In genomic region chr1:223708001-223708359, GRCh38 we compare ENCODE assay signal across 1 cellular context.
TF ChIP-seq lines count a peak whose summit lies in the region.

No MANE protein-coding gene starts in this region.

TF ChIP-seq in HepG2, 621 proteins besides CTCF, POLR2A, EP300 and RAD21 (continued from another document and continues in another):
- TF ChIP-seq ZNF567 (CRISPR knock-in tag; IDR thresholded peaks at IDR 0.05; ENCODE audit: borderline replicate concordance) (no peak), FOXJ3 (CRISPR knock-in tag; IDR thresholded peaks at IDR 0.05; ENCODE audit: borderline replicate concordance) (no peak), NCOR1 (IDR thresholded peaks at IDR 0.05; ENCODE audit: borderline replicate concordance, low read length) (peak; percentile 94), ZNF720 (CRISPR knock-in tag; IDR thresholded peaks at IDR 0.05) (no peak), NFAT5 (CRISPR knock-in tag; IDR thresholded peaks at IDR 0.05) (no peak), PCBP1 (IDR thresholded peaks at IDR 0.05; ENCODE audit: borderline replicate concordance, low read depth, low read length) (no peak), ZNF644 (CRISPR knock-in tag; IDR thresholded peaks at IDR 0.05; ENCODE audit: low read depth) (peak; percentile 95), ZNF879 (CRISPR knock-in tag; IDR thresholded peaks at IDR 0.05) (no peak), ELK4 (CRISPR knock-in tag; IDR thresholded peaks at IDR 0.05; ENCODE audit: borderline replicate concordance) (no peak), NR2F6 (IDR thresholded peaks at IDR 0.05) (no peak), NR2F6 (CRISPR knock-in tag; IDR thresholded peaks at IDR 0.05) (peak; percentile 44; the same call in 1 of the 2 replicates), SALL1 (CRISPR knock-in tag; IDR thresholded peaks at IDR 0.05) (peak; percentile 28; the same call in 1 of the 2 replicates), ATF2 (CRISPR knock-in tag; IDR thresholded peaks at IDR 0.05) (0 out of 2 replicates have a peak, but pooled peaks have one; percentile 18), BCL6 (CRISPR knock-in tag; IDR thresholded peaks at IDR 0.05) (peak; percentile 64), DMAP1 (CRISPR knock-in tag; IDR thresholded peaks at IDR 0.05) (peak; percentile 36; the same call in 1 of the 2 replicates), ZNF383 (CRISPR knock-in tag; IDR thresholded peaks at IDR 0.05; ENCODE audit: borderline replicate concordance) (no peak), ZHX2 (IDR thresholded peaks at IDR 0.05; ENCODE audit: low read depth) (no peak), ZHX2 (CRISPR knock-in tag; IDR thresholded peaks at IDR 0.05; ENCODE audit: borderline replicate concordance) (no peak), GLMP (CRISPR knock-in tag; IDR thresholded peaks at IDR 0.05; ENCODE audit: borderline replicate concordance) (no peak), ZNF292 (CRISPR knock-in tag; IDR thresholded peaks at IDR 0.05; ENCODE audit: borderline replicate concordance, low read depth) (no peak), ZNF263 (CRISPR knock-in tag; IDR thresholded peaks at IDR 0.05) (0 out of 2 replicates have a peak, but pooled peaks have one; percentile 7), ZBTB8A (CRISPR knock-in tag; IDR thresholded peaks at IDR 0.05; ENCODE audit: borderline replicate concordance, low read depth) (no peak), AHDC1 (CRISPR knock-in tag; IDR thresholded peaks at IDR 0.05; ENCODE audit: borderline replicate concordance) (no peak; the same call in 1 of the 2 replicates), ZNF703 (CRISPR knock-in tag; IDR thresholded peaks at IDR 0.05; ENCODE audit: borderline replicate concordance) (no peak), ZEB1 (IDR thresholded peaks at IDR 0.05; ENCODE audit: insufficient replicate concordance, low read depth) (no peak), GABPB1 (CRISPR knock-in tag; IDR thresholded peaks at IDR 0.05) (no peak), MIER2 (CRISPR knock-in tag; IDR thresholded peaks at IDR 0.05) (peak; percentile 35; the same call in 1 of the 2 replicates), LRRFIP1 (CRISPR knock-in tag; conservative IDR thresholded peaks at IDR 0.05) (no peak), ZNF205 (CRISPR knock-in tag; IDR thresholded peaks at IDR 0.05) (no peak), ZNF629 (CRISPR knock-in tag; conservative IDR thresholded peaks at IDR 0.05) (0 out of 2 replicates have a peak, but pooled peaks have one; percentile 5)
